1 cellular context compared by ENCODE assay signal in the genomic region with DNA sequence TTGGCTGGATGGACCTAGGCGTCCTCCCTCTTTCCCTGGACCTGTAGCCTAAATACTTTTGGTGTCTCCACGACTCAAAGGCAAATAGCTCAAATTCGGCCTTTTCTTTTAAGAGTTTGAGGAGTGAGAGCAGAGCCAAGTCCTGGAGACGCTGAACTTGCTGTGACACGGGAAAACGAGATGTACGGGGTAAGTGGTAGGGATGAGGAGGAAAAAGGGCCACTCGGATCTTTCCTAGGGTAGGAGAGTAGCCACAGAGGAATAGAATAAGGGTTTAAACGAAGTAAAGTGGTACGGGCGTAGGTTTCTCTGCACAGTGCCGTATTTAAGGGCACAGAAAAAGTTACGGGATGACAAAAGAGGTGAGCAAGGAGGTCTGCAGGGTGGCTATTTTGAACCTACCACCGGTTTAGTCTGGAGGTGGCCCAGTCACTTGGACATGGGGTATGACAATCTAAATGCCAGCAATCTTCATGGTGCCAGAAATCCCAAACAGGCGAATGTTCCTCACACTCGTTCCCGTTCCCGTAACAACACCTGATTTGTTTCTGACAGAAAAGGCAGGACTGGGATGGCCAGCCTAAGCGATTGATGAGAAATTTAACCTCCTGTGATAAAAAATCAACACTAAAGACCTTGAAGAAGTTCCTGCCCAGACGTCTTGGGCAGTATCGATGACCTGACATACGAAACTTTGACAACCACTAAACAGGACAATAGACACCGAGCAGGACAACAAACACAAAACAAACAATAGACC.
TF ChIP-seq lines count a peak whose summit lies in the region.

No MANE protein-coding gene starts in this region.

TF ChIP-seq in WTC11, 78 proteins besides CTCF, POLR2A, EP300 and RAD21 (continued from another document):
- TF ChIP-seq, protein P1, sequence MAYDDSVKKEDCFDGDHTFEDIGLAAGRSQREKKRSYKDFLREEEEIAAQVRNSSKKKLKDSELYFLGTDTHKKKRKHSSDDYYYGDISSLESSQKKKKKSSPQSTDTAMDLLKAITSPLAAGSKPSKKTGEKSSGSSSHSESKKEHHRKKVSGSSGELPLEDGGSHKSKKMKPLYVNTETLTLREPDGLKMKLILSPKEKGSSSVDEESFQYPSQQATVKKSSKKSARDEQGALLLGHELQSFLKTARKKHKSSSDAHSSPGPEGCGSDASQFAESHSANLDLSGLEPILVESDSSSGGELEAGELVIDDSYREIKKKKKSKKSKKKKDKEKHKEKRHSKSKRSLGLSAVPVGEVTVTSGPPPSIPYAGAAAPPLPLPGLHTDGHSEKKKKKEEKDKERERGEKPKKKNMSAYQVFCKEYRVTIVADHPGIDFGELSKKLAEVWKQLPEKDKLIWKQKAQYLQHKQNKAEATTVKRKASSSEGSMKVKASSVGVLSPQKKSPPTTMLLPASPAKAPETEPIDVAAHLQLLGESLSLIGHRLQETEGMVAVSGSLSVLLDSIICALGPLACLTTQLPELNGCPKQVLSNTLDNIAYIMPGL (CRISPR knock-in tag; IDR thresholded peaks at IDR 0.05), result no peak
- TF ChIP-seq SMAD4 (CRISPR knock-in tag; IDR thresholded peaks at IDR 0.05) (no peak), TCF7 (CRISPR knock-in tag; IDR thresholded peaks at IDR 0.05; ENCODE audit: low read depth) (no peak), TEAD1 (CRISPR knock-in tag; IDR thresholded peaks at IDR 0.05) (no peak), GRHL2 (CRISPR knock-in tag; IDR thresholded peaks at IDR 0.05; ENCODE audit: insufficient replicate concordance, severe bottlenecking) (no peak)
- TF ChIP-seq, protein P2, sequence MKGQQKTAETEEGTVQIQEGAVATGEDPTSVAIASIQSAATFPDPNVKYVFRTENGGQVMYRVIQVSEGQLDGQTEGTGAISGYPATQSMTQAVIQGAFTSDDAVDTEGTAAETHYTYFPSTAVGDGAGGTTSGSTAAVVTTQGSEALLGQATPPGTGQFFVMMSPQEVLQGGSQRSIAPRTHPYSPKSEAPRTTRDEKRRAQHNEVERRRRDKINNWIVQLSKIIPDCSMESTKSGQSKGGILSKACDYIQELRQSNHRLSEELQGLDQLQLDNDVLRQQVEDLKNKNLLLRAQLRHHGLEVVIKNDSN (CRISPR knock-in tag; IDR thresholded peaks at IDR 0.05), result no peak
- TF ChIP-seq, protein P3, sequence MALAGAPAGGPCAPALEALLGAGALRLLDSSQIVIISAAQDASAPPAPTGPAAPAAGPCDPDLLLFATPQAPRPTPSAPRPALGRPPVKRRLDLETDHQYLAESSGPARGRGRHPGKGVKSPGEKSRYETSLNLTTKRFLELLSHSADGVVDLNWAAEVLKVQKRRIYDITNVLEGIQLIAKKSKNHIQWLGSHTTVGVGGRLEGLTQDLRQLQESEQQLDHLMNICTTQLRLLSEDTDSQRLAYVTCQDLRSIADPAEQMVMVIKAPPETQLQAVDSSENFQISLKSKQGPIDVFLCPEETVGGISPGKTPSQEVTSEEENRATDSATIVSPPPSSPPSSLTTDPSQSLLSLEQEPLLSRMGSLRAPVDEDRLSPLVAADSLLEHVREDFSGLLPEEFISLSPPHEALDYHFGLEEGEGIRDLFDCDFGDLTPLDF (CRISPR knock-in tag; IDR thresholded peaks at IDR 0.05), result no peak
TF ChIP-seq in WTC11: peak in this region for 0.
